11 cellular contexts compared by ENCODE assay signal in genomic region chr3:96877510-96877909, GRCh38.
"Had no signal": no experiment of that assay in that cellular context is flagged by ENCODE, and none has a peak within 500 bp of the region (broad histone marks: within the 10 kb centered on the region; RNA-seq: fewer than 3 reads in every experiment).

No MANE protein-coding gene starts in this region.

- H3K9me3 ChIP-seq: HAP-1 had no signal

- ATAC-seq: GM23338, HCT116 had no signal

- DNase-seq: GM23248, GOT3, H7, H9, HCEC 1CT, HFFc6 had no signal

- H3K36me3 ChIP-seq: HAP-1 had no signal

- H3K4me1 ChIP-seq: HAP-1 had no signal

- H3K4me2 ChIP-seq: GM23338 had no signal

- H2AFZ ChIP-seq: GM23248, GM23338 had no signal

- H3K27ac ChIP-seq: GM23248 had no signal

- H3K4me3 ChIP-seq: GM23248, GM23338, HAP-1 had no signal

- FAIRE-seq: H1, H54 had no signal

- H3K9ac ChIP-seq: GM23248 had no signal
